Comparison of ENCODE assay signal across 1 cellular context in the genomic region with DNA sequence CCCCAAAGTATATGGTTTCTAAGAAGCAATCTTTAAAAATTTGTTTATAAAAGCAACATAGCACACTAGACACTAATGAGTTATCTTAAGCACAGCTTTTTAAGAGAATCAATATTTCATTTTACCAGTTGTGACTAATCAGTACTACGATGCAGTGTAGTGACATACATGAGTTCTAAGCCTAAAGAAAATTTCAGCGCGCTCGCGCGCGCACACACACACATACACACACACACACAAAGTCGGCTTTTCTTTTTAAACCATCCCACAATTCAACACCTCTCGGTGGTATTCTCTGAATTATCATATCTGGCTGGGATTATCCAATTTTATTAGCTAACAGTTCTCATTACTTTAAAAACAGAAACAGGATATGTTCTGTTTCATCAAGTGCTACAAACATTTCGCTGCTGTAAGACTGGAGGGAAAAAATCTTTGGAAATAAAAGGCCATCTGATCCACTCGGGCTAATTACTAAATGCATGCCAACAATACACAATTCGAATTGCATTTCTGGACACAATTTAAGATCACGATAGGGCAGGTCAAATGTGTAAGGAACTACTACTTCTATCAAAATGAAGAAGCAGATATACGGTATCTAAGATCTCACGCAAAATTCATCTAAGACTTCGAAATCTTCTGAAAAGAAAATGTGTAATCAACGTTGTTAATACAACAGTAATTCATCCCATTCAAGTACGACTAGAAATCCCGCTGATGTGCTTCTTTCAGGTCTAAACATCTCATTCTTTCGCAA.
TF ChIP-seq lines count a peak whose summit lies in the region.

No MANE protein-coding gene starts in this region.

TF ChIP-seq in K562, 482 proteins besides CTCF, POLR2A, EP300 and RAD21 (continued from another document and continues in another):
- TF ChIP-seq, protein P1, sequence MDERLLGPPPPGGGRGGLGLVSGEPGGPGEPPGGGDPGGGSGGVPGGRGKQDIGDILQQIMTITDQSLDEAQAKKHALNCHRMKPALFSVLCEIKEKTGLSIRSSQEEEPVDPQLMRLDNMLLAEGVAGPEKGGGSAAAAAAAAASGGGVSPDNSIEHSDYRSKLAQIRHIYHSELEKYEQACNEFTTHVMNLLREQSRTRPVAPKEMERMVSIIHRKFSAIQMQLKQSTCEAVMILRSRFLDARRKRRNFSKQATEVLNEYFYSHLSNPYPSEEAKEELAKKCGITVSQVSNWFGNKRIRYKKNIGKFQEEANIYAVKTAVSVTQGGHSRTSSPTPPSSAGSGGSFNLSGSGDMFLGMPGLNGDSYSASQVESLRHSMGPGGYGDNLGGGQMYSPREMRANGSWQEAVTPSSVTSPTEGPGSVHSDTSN (CRISPR knock-in tag; IDR thresholded peaks at IDR 0.05; ENCODE audit: low read depth) = no peak
- TF ChIP-seq, protein P1 (tag; conservative IDR thresholded peaks at IDR 0.05; ENCODE audit: low read depth) = 0 out of 2 replicates have a peak, but pooled peaks have one; percentile 12
- TF ChIP-seq HMG20A (CRISPR knock-in tag; conservative IDR thresholded peaks at IDR 0.05) (no peak), SAFB2 (IDR thresholded peaks at IDR 0.05; ENCODE audit: borderline replicate concordance, low read depth, low read length, severe bottlenecking) (no peak), CHD2 (IDR thresholded peaks at IDR 0.05; ENCODE audit: low read depth, low read length) (no peak), NRF1 (conservative IDR thresholded peaks at IDR 0.05 in 1 of 2, IDR thresholded peaks at IDR 0.05 in 1 of 2) (peak; percentile 41 to 44; a peak in 2 of 4 replicates), CREM (IDR thresholded peaks at IDR 0.05; ENCODE audit: low read depth) (peak; percentile 22; the same call in 1 of the 2 replicates), XRCC3 (IDR thresholded peaks at IDR 0.05) (no peak), CEBPG (CRISPR knock-in tag; IDR thresholded peaks at IDR 0.05) (no peak), CEBPG (tag; conservative IDR thresholded peaks at IDR 0.05 in 1 of 2, IDR thresholded peaks at IDR 0.05 in 1 of 2) (peak in 1 of 2 experiments; percentile 92; a peak in 2 of 4 replicates), PPARD (CRISPR knock-in tag; IDR thresholded peaks at IDR 0.05) (no peak), GABPA (tag; conservative IDR thresholded peaks at IDR 0.05; ENCODE audit: low read depth) (no peak), TBP (optimal IDR thresholded peaks at IDR 0.05; ENCODE audit: low read depth, low read length) (peak; percentile 27), SRSF7 (optimal IDR thresholded peaks at IDR 0.05; ENCODE audit: low read depth, low read length) (no peak), KLF16 (IDR thresholded peaks at IDR 0.05) (no peak), SRSF9 (IDR thresholded peaks at IDR 0.05; ENCODE audit: borderline replicate concordance, low read depth, low read length) (no peak), BRD9 (IDR thresholded peaks at IDR 0.05; ENCODE audit: low read depth, partially characterized antibody) (no peak), CBFB (CRISPR knock-in tag; IDR thresholded peaks at IDR 0.05) (no peak), ZNF316 (IDR thresholded peaks at IDR 0.05) (no peak), ZNF121 (CRISPR knock-in tag; conservative IDR thresholded peaks at IDR 0.05) (no peak), HDAC1 (IDR thresholded peaks at IDR 0.05) (0 out of 4 replicates have a peak, but pooled peaks of 1 of the 2 experiments have one; percentile 20), ZKSCAN1 (IDR thresholded peaks at IDR 0.05; ENCODE audit: low read depth, low read length) (no peak), FOXK2 (conservative IDR thresholded peaks at IDR 0.05 in 1 of 2, IDR thresholded peaks at IDR 0.05 in 1 of 2; ENCODE audit: low read depth in 2 of 2) (no peak), SREBF2 (CRISPR knock-in tag; IDR thresholded peaks at IDR 0.05) (no peak), TAF1 (IDR thresholded peaks at IDR 0.05; ENCODE audit: control insufficient read depth, extremely low read depth, insufficient read depth, low read length, severe bottlenecking) (no peak), RBFOX2 (IDR thresholded peaks at IDR 0.05; ENCODE audit: low read depth, low read length) (no peak), MEIS2 (IDR thresholded peaks at IDR 0.05; ENCODE audit: partially characterized antibody) (peak; percentile 12), NONO (IDR thresholded peaks at IDR 0.05; ENCODE audit: low read depth in 2 of 2, low read length in 1 of 2) (no peak), ZC3H8 (IDR thresholded peaks at IDR 0.05) (no peak), ZNF583 (CRISPR knock-in tag; IDR thresholded peaks at IDR 0.05) (no peak), NFXL1 (CRISPR knock-in tag; IDR thresholded peaks at IDR 0.05) (no peak), ZNF668 (CRISPR knock-in tag; IDR thresholded peaks at IDR 0.05) (no peak), SAP30 (IDR thresholded peaks at IDR 0.05; ENCODE audit: borderline replicate concordance, insufficient read depth, low read depth, low read length, poor library complexity, severe bottlenecking) (no peak), BRD4 (IDR thresholded peaks at IDR 0.05) (no peak; the same call in 1 of the 2 replicates), CEBPB (tag; IDR thresholded peaks at IDR 0.05) (0 out of 2 replicates have a peak, but pooled peaks have one; percentile 98)
- TF ChIP-seq, protein P2, sequence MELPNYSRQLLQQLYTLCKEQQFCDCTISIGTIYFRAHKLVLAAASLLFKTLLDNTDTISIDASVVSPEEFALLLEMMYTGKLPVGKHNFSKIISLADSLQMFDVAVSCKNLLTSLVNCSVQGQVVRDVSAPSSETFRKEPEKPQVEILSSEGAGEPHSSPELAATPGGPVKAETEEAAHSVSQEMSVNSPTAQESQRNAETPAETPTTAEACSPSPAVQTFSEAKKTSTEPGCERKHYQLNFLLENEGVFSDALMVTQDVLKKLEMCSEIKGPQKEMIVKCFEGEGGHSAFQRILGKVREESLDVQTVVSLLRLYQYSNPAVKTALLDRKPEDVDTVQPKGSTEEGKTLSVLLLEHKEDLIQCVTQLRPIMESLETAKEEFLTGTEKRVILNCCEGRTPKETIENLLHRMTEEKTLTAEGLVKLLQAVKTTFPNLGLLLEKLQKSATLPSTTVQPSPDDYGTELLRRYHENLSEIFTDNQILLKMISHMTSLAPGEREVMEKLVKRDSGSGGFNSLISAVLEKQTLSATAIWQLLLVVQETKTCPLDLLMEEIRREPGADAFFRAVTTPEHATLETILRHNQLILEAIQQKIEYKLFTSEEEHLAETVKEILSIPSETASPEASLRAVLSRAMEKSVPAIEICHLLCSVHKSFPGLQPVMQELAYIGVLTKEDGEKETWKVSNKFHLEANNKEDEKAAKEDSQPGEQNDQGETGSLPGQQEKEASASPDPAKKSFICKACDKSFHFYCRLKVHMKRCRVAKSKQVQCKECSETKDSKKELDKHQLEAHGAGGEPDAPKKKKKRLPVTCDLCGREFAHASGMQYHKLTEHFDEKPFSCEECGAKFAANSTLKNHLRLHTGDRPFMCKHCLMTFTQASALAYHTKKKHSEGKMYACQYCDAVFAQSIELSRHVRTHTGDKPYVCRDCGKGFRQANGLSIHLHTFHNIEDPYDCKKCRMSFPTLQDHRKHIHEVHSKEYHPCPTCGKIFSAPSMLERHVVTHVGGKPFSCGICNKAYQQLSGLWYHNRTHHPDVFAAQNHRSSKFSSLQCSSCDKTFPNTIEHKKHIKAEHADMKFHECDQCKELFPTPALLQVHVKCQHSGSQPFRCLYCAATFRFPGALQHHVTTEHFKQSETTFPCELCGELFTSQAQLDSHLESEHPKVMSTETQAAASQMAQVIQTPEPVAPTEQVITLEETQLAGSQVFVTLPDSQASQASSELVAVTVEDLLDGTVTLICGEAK (IDR thresholded peaks at IDR 0.05) = 0 out of 2 replicates have a peak, but pooled peaks have one; percentile 36
- TF ChIP-seq, protein P2 (CRISPR knock-in tag; IDR thresholded peaks at IDR 0.05) = no peak
- TF ChIP-seq, protein P3, sequence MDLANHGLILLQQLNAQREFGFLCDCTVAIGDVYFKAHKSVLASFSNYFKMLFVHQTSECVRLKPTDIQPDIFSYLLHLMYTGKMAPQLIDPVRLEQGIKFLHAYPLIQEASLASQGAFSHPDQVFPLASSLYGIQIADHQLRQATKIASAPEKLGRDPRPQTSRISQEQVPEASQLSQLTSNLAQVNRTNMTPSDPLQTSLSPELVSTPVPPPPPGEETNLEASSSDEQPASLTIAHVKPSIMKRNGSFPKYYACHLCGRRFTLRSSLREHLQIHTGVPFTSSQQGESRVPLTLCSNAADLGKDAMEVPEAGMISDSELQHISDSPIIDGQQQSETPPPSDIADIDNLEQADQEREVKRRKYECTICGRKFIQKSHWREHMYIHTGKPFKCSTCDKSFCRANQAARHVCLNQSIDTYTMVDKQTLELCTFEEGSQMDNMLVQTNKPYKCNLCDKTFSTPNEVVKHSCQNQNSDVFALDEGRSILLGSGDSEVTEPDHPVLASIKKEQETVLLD (IDR thresholded peaks at IDR 0.05) = no peak
- TF ChIP-seq, protein P4, sequence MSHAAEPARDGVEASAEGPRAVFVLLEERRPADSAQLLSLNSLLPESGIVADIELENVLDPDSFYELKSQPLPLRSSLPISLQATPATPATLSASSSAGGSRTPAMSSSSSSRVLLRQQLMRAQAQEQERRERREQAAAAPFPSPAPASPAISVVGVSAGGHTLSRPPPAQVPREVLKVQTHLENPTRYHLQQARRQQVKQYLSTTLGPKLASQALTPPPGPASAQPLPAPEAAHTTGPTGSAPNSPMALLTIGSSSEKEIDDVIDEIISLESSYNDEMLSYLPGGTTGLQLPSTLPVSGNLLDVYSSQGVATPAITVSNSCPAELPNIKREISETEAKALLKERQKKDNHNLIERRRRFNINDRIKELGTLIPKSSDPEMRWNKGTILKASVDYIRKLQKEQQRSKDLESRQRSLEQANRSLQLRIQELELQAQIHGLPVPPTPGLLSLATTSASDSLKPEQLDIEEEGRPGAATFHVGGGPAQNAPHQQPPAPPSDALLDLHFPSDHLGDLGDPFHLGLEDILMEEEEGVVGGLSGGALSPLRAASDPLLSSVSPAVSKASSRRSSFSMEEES (CRISPR knock-in tag; IDR thresholded peaks at IDR 0.05) = no peak
- TF ChIP-seq, protein P5, sequence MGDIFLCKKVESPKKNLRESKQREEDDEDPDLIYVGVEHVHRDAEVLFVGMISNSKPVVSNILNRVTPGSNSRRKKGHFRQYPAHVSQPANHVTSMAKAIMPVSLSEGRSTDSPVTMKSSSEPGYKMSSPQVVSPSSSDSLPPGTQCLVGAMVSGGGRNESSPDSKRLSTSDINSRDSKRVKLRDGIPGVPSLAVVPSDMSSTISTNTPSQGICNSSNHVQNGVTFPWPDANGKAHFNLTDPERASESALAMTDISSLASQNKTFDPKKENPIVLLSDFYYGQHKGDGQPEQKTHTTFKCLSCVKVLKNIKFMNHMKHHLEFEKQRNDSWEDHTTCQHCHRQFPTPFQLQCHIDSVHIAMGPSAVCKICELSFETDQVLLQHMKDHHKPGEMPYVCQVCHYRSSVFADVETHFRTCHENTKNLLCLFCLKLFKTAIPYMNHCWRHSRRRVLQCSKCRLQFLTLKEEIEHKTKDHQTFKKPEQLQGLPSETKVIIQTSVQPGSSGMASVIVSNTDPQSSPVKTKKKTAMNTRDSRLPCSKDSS (IDR thresholded peaks at IDR 0.05; ENCODE audit: low read depth, partially characterized antibody) = no peak
- TF ChIP-seq, protein P6, sequence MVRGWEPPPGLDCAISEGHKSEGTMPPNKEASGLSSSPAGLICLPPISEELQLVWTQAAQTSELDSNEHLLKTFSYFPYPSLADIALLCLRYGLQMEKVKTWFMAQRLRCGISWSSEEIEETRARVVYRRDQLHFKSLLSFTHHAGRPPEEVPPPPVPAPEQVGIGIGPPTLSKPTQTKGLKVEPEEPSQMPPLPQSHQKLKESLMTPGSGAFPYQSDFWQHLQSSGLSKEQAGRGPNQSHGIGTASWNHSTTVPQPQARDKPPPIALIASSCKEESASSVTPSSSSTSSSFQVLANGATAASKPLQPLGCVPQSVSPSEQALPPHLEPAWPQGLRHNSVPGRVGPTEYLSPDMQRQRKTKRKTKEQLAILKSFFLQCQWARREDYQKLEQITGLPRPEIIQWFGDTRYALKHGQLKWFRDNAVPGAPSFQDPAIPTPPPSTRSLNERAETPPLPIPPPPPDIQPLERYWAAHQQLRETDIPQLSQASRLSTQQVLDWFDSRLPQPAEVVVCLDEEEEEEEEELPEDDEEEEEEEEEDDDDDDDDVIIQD (CRISPR knock-in tag; IDR thresholded peaks at IDR 0.05) = no peak
